In the genomic region with DNA sequence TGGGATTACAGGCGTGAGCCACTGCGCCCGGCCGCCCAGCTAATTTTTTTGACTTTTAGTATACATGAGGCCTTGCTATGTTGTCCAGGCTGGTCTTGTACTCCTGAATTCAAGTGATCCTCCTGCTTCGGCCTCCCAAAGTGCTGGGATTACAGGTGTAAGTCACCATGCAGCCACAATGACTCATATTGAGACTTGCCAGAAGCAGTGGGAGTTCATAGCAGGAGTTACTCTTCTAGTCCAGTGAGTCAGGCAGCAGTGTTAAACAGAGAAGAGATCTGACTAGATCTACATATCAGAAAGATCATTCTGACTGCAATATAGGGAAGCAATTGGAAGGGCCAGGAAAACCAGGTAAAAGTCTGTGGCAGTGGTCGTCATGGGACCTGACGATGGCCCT, we compare ENCODE assay signal across 13 cellular contexts. TPM values are rescaled to one million over a fixed set of nuclear protein-coding genes. Genes with fewer than 3 reads are reported as not detected.
A peak's percentile ranks its signal among the peaks of the same experiment; 100 is the strongest.
DNase-seq lines count a peak whose midpoint lies in the region; ATAC-seq, FAIRE-seq and TF ChIP-seq lines count a peak whose summit lies in the region.
"Had no signal": no experiment of that assay in that cellular context is flagged by ENCODE, and none has a peak within 500 bp of the region (broad histone marks: within the 10 kb centered on the region; RNA-seq: fewer than 3 reads in every experiment).

No MANE protein-coding gene starts in this region.

- intact Hi-C loops in CD4-positive, alpha-beta T cell (cut with DNase I, micrococcal nuclease), result loop anchor here in 1 of 2 experiments (5.0 kb wide), 1 partner anchor 46 kb away; no protein-coding TSS in a partner anchor

- peaks cover 31% of the 10 kb centered on the region for H3K36me3 Mint-ChIP-seq in T-helper 1 cell treated with Interleukin-12 subunit alpha and Interleukin-12 subunit beta and Interleukin-4 antibody, amounts not matched to agents 30 μg/mL and 1 μg/mL, for 36 hours (ENCODE audit: low read depth)
- peaks cover 16% of the 10 kb centered on the region for H3K36me3 Mint-ChIP-seq in CD4-positive, alpha-beta T cell (ENCODE audit: low read depth)

- CTCF ChIA-PET in CD4-positive, alpha-beta T cell (lab: Charles Lee), result interaction anchor here (1.2 kb wide), 1 partner anchor 82 kb away, joined by 3 read pairs; no protein-coding TSS in a partner anchor

- no peaks in the 10 kb centered on the region for H3K4me1 ChIP-seq in Peyer's patch
- peaks cover 10% of the 10 kb centered on the region for H3K4me1 ChIP-seq in effector memory CD4-positive, alpha-beta T cell (ENCODE audit: control insufficient read depth, insufficient read depth, low read length, poor library complexity, severe bottlenecking)
- H3K4me1 ChIP-seq: parathyroid adenoma had no signal

- no peak for ATAC-seq in CD4-positive, alpha-beta T cell (ENCODE audit: poor library complexity)
- ATAC-seq: Right ventricle myocardium inferior had no signal

- H3K4me3 Mint-ChIP-seq in T-helper 1 cell treated with Interleukin-12 subunit alpha and Interleukin-12 subunit beta and Interleukin-4 antibody, amounts not matched to agents 30 μg/mL and 1 μg/mL, for 36 hours, result no peak overlapping the region
- no peak overlapping the region for H3K4me3 Mint-ChIP-seq in CD4-positive, alpha-beta T cell
- H3K4me3 Mint-ChIP-seq: endodermal cell had no signal

- in situ Hi-C loops in ACHN (cut with HindIII; ENCODE audit: low pct_ligation_motif_present, low pct_unique_long_range_greater_than_20kb, low sequenced_read_pairs), result no loop called here

- DNase-seq in ACHN (peak; percentile 73), H54 (ENCODE audit: insufficient read length, low spot score) (peak; percentile 71), epithelial cell of prostate (ENCODE audit: low read depth, low spot score) (peak; percentile 69), Peyer's patch (no peak), NCI-H187 treated with DMSO at 0.1 percent for 48 hours (lab: John Stamatoyannopoulos, UW) (no peak)
- DNase-seq in effector memory CD4-positive, alpha-beta T cell, result no peak
- no peak for DNase-seq in CD4-positive, alpha-beta T cell
- DNase-seq: activated CD8-positive, alpha-beta memory T cell treated with anti-CD3 and anti-CD28 coated beads, Interleukin-2, amount 50 U/mL, for 48 hours; endodermal cell; NCI-H146 had no signal

- H3K27me3 ChIP-seq in Peyer's patch, result no peaks in the 10 kb centered on the region
- H3K27me3 ChIP-seq in effector memory CD4-positive, alpha-beta T cell (replicated peaks; ENCODE audit: control insufficient read depth, insufficient read depth, low read length, poor library complexity, severe bottlenecking), result no peaks in the 10 kb centered on the region
- H3K27me3 ChIP-seq in CD4-positive, alpha-beta T cell (ENCODE audit: control insufficient read depth, insufficient read depth, low read length), result no peaks in the 10 kb centered on the region

- no peaks in the 10 kb centered on the region for H3K9me3 ChIP-seq in Peyer's patch
- no peaks in the 10 kb centered on the region for H3K9me3 ChIP-seq in effector memory CD4-positive, alpha-beta T cell (ENCODE audit: control insufficient read depth, low read length)
- H3K9me3 ChIP-seq in CD4-positive, alpha-beta T cell (ENCODE audit: control insufficient read depth, low read length), result no peaks in the 10 kb centered on the region

- H3K9me3 Mint-ChIP-seq in T-helper 1 cell treated with Interleukin-12 subunit alpha and Interleukin-12 subunit beta and Interleukin-4 antibody, amounts not matched to agents 30 μg/mL and 1 μg/mL, for 36 hours, result no peaks in the 10 kb centered on the region
- H3K9me3 Mint-ChIP-seq in CD4-positive, alpha-beta T cell, result no peaks in the 10 kb centered on the region

- POLR2A ChIA-PET in CD4-positive, alpha-beta T cell (lab: Charles Lee), result no interaction called here

- H3K4me1 Mint-ChIP-seq in T-helper 1 cell treated with Interleukin-12 subunit alpha and Interleukin-12 subunit beta and Interleukin-4 antibody, amounts not matched to agents 30 μg/mL and 1 μg/mL, for 36 hours (ENCODE audit: low read depth), result peaks cover 29% of the 10 kb centered on the region
- H3K4me1 Mint-ChIP-seq in CD4-positive, alpha-beta T cell (ENCODE audit: low read depth), result peaks cover 28% of the 10 kb centered on the region

- no peak for TF ChIP-seq CTCF in Peyer's patch (IDR thresholded peaks at IDR 0.05)
- TF ChIP-seq CTCF in CD4-positive, alpha-beta T cell (IDR thresholded peaks at IDR 0.05), result no peak

- H3K4me3 ChIP-seq in Peyer's patch, result no peak overlapping the region
- H3K4me3 ChIP-seq in effector memory CD4-positive, alpha-beta T cell (ENCODE audit: insufficient read depth, low read depth, low read length, poor library complexity, severe bottlenecking), result no peak overlapping the region

- H3K36me3 ChIP-seq in Peyer's patch, result peaks cover 0 to 20% (median 0%) of the 10 kb centered on the region in 3 donors
- no peaks in the 10 kb centered on the region for H3K36me3 ChIP-seq in effector memory CD4-positive, alpha-beta T cell (ENCODE audit: control insufficient read depth, insufficient read depth, low read length)

- H3K27ac Mint-ChIP-seq in T-helper 1 cell treated with Interleukin-12 subunit alpha and Interleukin-12 subunit beta and Interleukin-4 antibody, amounts not matched to agents 30 μg/mL and 1 μg/mL, for 36 hours, result peak overlapping the region; percentile 17
- H3K27ac Mint-ChIP-seq in CD4-positive, alpha-beta T cell, result no peak overlapping the region
- H3K27ac Mint-ChIP-seq: endodermal cell had no signal

- H3K27me3 Mint-ChIP-seq in T-helper 1 cell treated with Interleukin-12 subunit alpha and Interleukin-12 subunit beta and Interleukin-4 antibody, amounts not matched to agents 30 μg/mL and 1 μg/mL, for 36 hours (ENCODE audit: low read depth), result no peaks in the 10 kb centered on the region
- H3K27me3 Mint-ChIP-seq in CD4-positive, alpha-beta T cell, result no peaks in the 10 kb centered on the region

- FAIRE-seq in H54 (lab: Jason Lieb, UNC), result peak; percentile 95

- TF ChIP-seq POLR2A in H54 (IDR thresholded peaks at IDR 0.05; ENCODE audit: low read depth, low read length) (no peak), Peyer's patch (IDR thresholded peaks at IDR 0.05) (no peak)

- H3K27ac ChIP-seq in epithelial cell of prostate, result no peak overlapping the region
- no peak overlapping the region for H3K27ac ChIP-seq in Peyer's patch
- no peak overlapping the region for H3K27ac ChIP-seq in effector memory CD4-positive, alpha-beta T cell (ENCODE audit: insufficient read depth, low read length, poor library complexity, severe bottlenecking)
- H3K27ac ChIP-seq in CD4-positive, alpha-beta T cell (ENCODE audit: low read depth, low read length), result no peak overlapping the region
- H3K27ac ChIP-seq: parathyroid adenoma had no signal

RNA-seq across cellular contexts. Expression of gene FLACC1, which starts 1.5 kb away (rescaled TPM):
- total RNA-seq in Peyer's patch, result 1 to 10 TPM in 3 of 4 donors, not detected in 1; 3.3 to 7.8 (median 6.6) TPM
- total RNA-seq in CD4-positive, alpha-beta T cell, result 1 to 10 TPM; 4.5 to 4.8 TPM

Comparison
In these comparisons a context has a peak if more than half of its experiments do, and no peak if none do; other contexts are left out.
1. DNase-seq: peak in ACHN (single experiment), H54 (single experiment) and epithelial cell of prostate (single experiment); none in Peyer's patch (0 of 3), effector memory CD4-positive, alpha-beta T cell (0 of 3), NCI-H187 treated with DMSO at 0.1 percent for 48 hours (single experiment) and CD4-positive, alpha-beta T cell (0 of 10).